ENCODE assay signal across 1 cellular context in the genomic region with DNA sequence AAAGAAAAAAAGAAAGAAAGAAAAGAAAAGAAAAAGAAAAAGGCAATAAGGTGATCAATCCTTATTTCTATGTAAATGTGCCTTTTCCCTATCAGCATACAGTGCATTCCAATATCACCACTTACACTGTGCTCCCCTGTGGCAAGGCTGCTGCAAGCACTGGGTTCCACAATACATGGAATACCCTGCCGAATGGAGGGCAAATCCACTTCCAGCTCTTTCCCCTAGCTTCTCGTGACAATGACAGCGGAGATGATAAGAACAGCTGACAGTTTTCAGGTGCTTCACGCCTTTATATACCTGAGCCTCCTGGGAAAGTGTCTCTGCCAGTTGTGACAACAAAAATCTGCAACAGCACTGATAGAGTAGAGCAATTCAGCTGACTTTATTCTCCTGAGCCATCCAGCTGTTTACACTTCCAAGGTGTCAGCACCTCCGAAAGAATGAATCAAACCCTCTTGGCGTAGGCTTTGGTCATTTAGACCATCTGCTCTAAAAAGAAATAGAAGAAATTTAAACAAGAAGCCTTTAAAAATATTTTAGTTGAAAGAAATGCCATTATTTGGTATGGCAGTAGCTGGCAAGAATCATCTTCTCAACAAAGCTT.
TF ChIP-seq lines count a peak whose summit lies in the region.

No MANE protein-coding gene starts in this region.

TF ChIP-seq in H1, 55 proteins besides CTCF, POLR2A, EP300 and RAD21 (continued from another document):
- TF ChIP-seq, protein P1, sequence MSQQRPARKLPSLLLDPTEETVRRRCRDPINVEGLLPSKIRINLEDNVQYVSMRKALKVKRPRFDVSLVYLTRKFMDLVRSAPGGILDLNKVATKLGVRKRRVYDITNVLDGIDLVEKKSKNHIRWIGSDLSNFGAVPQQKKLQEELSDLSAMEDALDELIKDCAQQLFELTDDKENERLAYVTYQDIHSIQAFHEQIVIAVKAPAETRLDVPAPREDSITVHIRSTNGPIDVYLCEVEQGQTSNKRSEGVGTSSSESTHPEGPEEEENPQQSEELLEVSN (IDR thresholded peaks at IDR 0.05), result no peak
- no peak for TF ChIP-seq KDM5A (IDR thresholded peaks at IDR 0.05; ENCODE audit: low read length)
- no peak for TF ChIP-seq ASH2L (IDR thresholded peaks at IDR 0.05; ENCODE audit: low read length)
- TF ChIP-seq BCL11A (IDR thresholded peaks at IDR 0.05; ENCODE audit: low read depth in 2 of 2, low read length in 2 of 2), result no peak
- TF ChIP-seq SUZ12 (IDR thresholded peaks at IDR 0.05; ENCODE audit: low read length), result no peak
- TF ChIP-seq NRF1 (IDR thresholded peaks at IDR 0.05; ENCODE audit: low read depth, low read length), result no peak
- TF ChIP-seq NANOG (IDR thresholded peaks at IDR 0.05; ENCODE audit: insufficient read depth, low read depth, low read length, poor library complexity, severe bottlenecking), result no peak
- no peak for TF ChIP-seq TBP (IDR thresholded peaks at IDR 0.05; ENCODE audit: low read depth, low read length)
- TF ChIP-seq SIX5 (IDR thresholded peaks at IDR 0.05; ENCODE audit: low read depth, low read length), result no peak
